ENCODE assay signal across 1 cellular context in genomic region chr1:172442843-172443565, GRCh38.
TF ChIP-seq lines count a peak whose summit lies in the region.

No MANE protein-coding gene starts in this region.

TF ChIP-seq in K562, 482 proteins besides CTCF, POLR2A, EP300 and RAD21 (continued from another document):
- TF ChIP-seq MNT (conservative IDR thresholded peaks at IDR 0.05) (0 out of 4 replicates have a peak, but pooled peaks of 1 of the 2 experiments have one; percentile 39), ZNF133 (CRISPR knock-in tag; IDR thresholded peaks at IDR 0.05) (no peak), ELF2 (CRISPR knock-in tag; IDR thresholded peaks at IDR 0.05) (peak; percentile 34; the same call in 1 of the 2 replicates), HDAC2 (IDR thresholded peaks at IDR 0.05) (0 out of 2 replicates have a peak, but pooled peaks have one; percentile 8), GTF2E2 (tag; IDR thresholded peaks at IDR 0.05) (peak; percentile 91), GATAD2B (IDR thresholded peaks at IDR 0.05; ENCODE audit: borderline replicate concordance) (0 out of 2 replicates have a peak, but pooled peaks have one; percentile 24), EP400 (IDR thresholded peaks at IDR 0.05) (peak; percentile 24), SAFB2 (IDR thresholded peaks at IDR 0.05; ENCODE audit: borderline replicate concordance, low read depth, low read length, severe bottlenecking) (no peak), ZKSCAN1 (IDR thresholded peaks at IDR 0.05; ENCODE audit: low read depth, low read length) (peak; percentile 97), HMGN3 (IDR thresholded peaks at IDR 0.05; ENCODE audit: borderline replicate concordance, extremely low read depth, insufficient read length, low read depth, low read length) (peak; percentile 3), ZFP1 (CRISPR knock-in tag; IDR thresholded peaks at IDR 0.05) (no peak), POLR3A (IDR thresholded peaks at IDR 0.05; ENCODE audit: borderline replicate concordance, extremely low read depth, insufficient read depth, insufficient read length) (no peak), RNF2 (IDR thresholded peaks at IDR 0.05) (peak; percentile 11; the same call in 1 of the 2 replicates), POLR2H (tag; IDR thresholded peaks at IDR 0.05; ENCODE audit: low read depth) (peak; percentile 36; the same call in 1 of the 2 replicates)
